ENCODE assay signal across 18 cellular contexts in genomic region chr2:118669639-118670038, GRCh38.
"Had no signal": no experiment of that assay in that cellular context is flagged by ENCODE, and none has a peak within 500 bp of the region (broad histone marks: within the 10 kb centered on the region; RNA-seq: fewer than 3 reads in every experiment).

No MANE protein-coding gene starts in this region.

- ATAC-seq: activated CD4-positive, CD25-positive, alpha-beta regulatory T cell treated with anti-CD3 and anti-CD28 coated beads, Interleukin-2, amount 50 U/mL, for 24 hours; natural killer cell treated with Interleukin-12 subunit alpha and Interleukin-12 subunit beta and Interleukin-15 and Interleukin-18, amount 100 ng/mL, for 72 hours; T-cell had no signal

- H3K4me1 ChIP-seq: prostate gland had no signal

- H3K9me3 Mint-ChIP-seq: activated naive CD8-positive, alpha-beta T cell treated with anti-CD3 and anti-CD28 coated beads for 36 hours had no signal

- H3K4me3 ChIP-seq: left ventricle myocardium inferior, prostate gland, stomach had no signal

- H3K4me3 Mint-ChIP-seq: activated naive CD8-positive, alpha-beta T cell treated with anti-CD3 and anti-CD28 coated beads for 36 hours; memory B cell; natural killer cell treated with Interleukin-12 subunit alpha and Interleukin-12 subunit beta and Interleukin-15 and Interleukin-18, amount 100 ng/mL, for 72 hours; T-cell had no signal

- DNase-seq: activated CD4-positive, alpha-beta T cell treated with anti-CD3 and anti-CD28 coated beads, Interleukin-2, amount 50 U/mL, for 1 hour; activated CD8-positive, alpha-beta memory T cell treated with anti-CD3 and anti-CD28 coated beads for 24 hours; activated naive CD8-positive, alpha-beta T cell treated with anti-CD3 and anti-CD28 coated beads for 36 hours; aorta; hippocampal formation; kidney; left ventricle myocardium inferior; nucleus accumbens; right cardiac atrium; stomach; T-cell; T-helper 9 cell had no signal

- H3K4me1 Mint-ChIP-seq: activated naive CD8-positive, alpha-beta T cell treated with anti-CD3 and anti-CD28 coated beads for 36 hours; memory B cell; T-cell had no signal

- H3K27ac ChIP-seq: epithelial cell of prostate, left ventricle myocardium inferior, prostate gland, stomach had no signal

- H3K27ac Mint-ChIP-seq: activated naive CD8-positive, alpha-beta T cell treated with anti-CD3 and anti-CD28 coated beads for 36 hours; memory B cell; natural killer cell treated with Interleukin-12 subunit alpha and Interleukin-12 subunit beta and Interleukin-15 and Interleukin-18, amount 100 ng/mL, for 72 hours; T-cell had no signal

- H3K27me3 Mint-ChIP-seq: activated naive CD8-positive, alpha-beta T cell treated with anti-CD3 and anti-CD28 coated beads for 36 hours; memory B cell had no signal

- FAIRE-seq: kidney had no signal

- H3K9me3 ChIP-seq: left ventricle myocardium inferior, prostate gland, stomach, thoracic aorta had no signal

- H3K36me3 Mint-ChIP-seq: activated naive CD8-positive, alpha-beta T cell treated with anti-CD3 and anti-CD28 coated beads for 36 hours; memory B cell; natural killer cell treated with Interleukin-12 subunit alpha and Interleukin-12 subunit beta and Interleukin-15 and Interleukin-18, amount 100 ng/mL, for 72 hours; T-cell had no signal
